Comparison of ENCODE assay signal across 8 cellular contexts in the genomic region with DNA sequence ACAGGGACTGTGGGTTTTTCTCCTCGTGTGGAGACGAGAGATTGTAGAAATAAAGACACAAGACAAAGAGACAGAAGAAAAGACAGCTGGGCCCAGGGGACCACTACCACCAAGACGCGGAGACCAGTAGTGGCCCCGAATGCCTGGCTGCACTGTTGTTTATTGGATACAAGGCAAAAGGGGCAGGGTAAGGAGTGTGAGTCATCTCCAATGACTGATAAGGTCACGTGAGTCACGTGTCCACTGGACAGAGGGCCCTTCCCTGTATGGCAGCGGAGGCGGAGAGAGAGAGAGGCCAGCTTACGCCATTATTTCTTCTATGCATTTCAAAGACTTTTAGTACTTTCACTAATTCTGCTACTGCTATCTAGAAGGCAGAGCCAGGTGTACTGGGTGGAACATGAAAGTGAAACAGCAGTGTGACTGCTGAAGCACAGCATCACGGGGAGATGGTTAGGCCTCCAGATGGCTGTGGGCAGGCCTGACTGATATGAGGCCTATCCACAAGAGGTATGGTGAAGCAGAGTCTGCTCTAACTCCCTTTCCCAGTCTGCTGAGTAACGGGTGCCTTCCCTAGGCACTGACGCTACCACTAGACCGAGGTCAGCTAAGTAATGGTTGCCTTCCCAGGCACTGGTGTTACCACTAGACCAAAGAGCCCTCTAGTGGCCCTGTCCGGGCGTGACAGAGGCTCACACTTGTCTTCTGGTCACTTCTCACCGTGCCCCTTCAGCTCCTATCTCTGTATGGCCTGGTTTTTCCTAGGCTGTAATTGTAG. TPM values are rescaled to one million over a fixed set of nuclear protein-coding genes. Genes with fewer than 3 reads are reported as not detected.
DNase-seq lines count a peak whose midpoint lies in the region; ATAC-seq and TF ChIP-seq lines count a peak whose summit lies in the region.
"Not testable (repeated sequence)": the region's sequence is repeated elsewhere in the genome, so short reads cannot be mapped to it uniquely, and the experiment has no call there.

No MANE protein-coding gene starts in this region.

- H3K36me3 Mint-ChIP-seq in endothelial cell (ENCODE audit: low read depth, unreplicated experiment) = peaks cover 21% of the 10 kb centered on the region

- H3K27me3 ChIP-seq in OCI-LY3 (ENCODE audit: low read depth, low read length) = peaks cover 19% of the 10 kb centered on the region

- peak overlapping the region; percentile 98 for H3K4me2 ChIP-seq in OCI-LY3 (ENCODE audit: low read length)

- DNase-seq in Daoy (ENCODE audit: low read depth) (peak; percentile 57), HT-29 (ENCODE audit: low spot score) (peak; percentile 78), endothelial cell (ENCODE audit: low spot score) (peak; percentile 76), mucosa of gallbladder (ENCODE audit: low spot score) (peak; percentile 78)
- peak; percentile 58 for DNase-seq in activated CD8-positive, alpha-beta memory T cell treated with anti-CD3 and anti-CD28 coated beads, Interleukin-2, amount 50 U/mL, for 4 hours
- DNase-seq in stimulated activated CD8-positive, alpha-beta memory T cell treated with anti-CD3 and anti-CD28 coated beads, Interleukin-7, amount 100 ng/mL, for 48 hours (ENCODE audit: extremely low read depth in 1 of 2, low read depth in 1 of 2) = peak; percentile 38 to 86

- H2AFZ ChIP-seq in OCI-LY3 (ENCODE audit: low read depth, low read length) = not testable (repeated sequence)

- H3K27me3 Mint-ChIP-seq in endothelial cell (ENCODE audit: unreplicated experiment) = peaks cover 19% of the 10 kb centered on the region

- H3K9ac ChIP-seq in OCI-LY3 (ENCODE audit: low read length) = peak overlapping the region; percentile 51; the same call in 1 of the 2 replicates

- peak overlapping the region; percentile 89 for H3K27ac ChIP-seq in OCI-LY3 (ENCODE audit: low read length)

- not testable (repeated sequence) for H3K9me3 ChIP-seq in OCI-LY3 (ENCODE audit: insufficient read depth, low read length)

- H3K36me3 ChIP-seq in OCI-LY3 (replicated peaks; ENCODE audit: low read depth, low read length) = peaks cover 18% of the 10 kb centered on the region

- TF ChIP-seq CTCF in OCI-LY3 (IDR thresholded peaks at IDR 0.05; ENCODE audit: low read depth, low read length) = peak; percentile 52
- TF ChIP-seq CTCF in endothelial cell (IDR thresholded peaks at IDR 0.05; ENCODE audit: unreplicated experiment) = peak; percentile 56

- not testable (repeated sequence) for H3K9me3 Mint-ChIP-seq in endothelial cell (ENCODE audit: unreplicated experiment)

- peak overlapping the region; percentile 76 for H3K4me3 Mint-ChIP-seq in endothelial cell (ENCODE audit: unreplicated experiment)

- H3K27ac Mint-ChIP-seq in endothelial cell (ENCODE audit: unreplicated experiment) = not testable (repeated sequence)

- H3K79me2 ChIP-seq in OCI-LY3 (ENCODE audit: low read length) = not testable (repeated sequence)

- peak overlapping the region; percentile 70 for H3K4me3 ChIP-seq in OCI-LY3 (ENCODE audit: low read length)

- H4K20me1 ChIP-seq in OCI-LY3 (ENCODE audit: insufficient read depth, low read length) = peaks cover 34% of the 10 kb centered on the region

- H3K4me1 Mint-ChIP-seq in endothelial cell (ENCODE audit: unreplicated experiment) = not testable (repeated sequence)

- H3K4me1 ChIP-seq in OCI-LY3 (ENCODE audit: low read length) = peaks cover 51% of the 10 kb centered on the region

- peak; percentile 90 for ATAC-seq in GM21529 (IDR thresholded peaks at IDR 0.05; ENCODE audit: unreplicated experiment)

RNA-seq across cellular contexts. Expression of a gene that starts 5.3 kb away (rescaled TPM):
- 7.0 and 7.7 TPM in 2 replicates for total RNA-seq in Daoy (2014; rRNA removed; shearing (Covaris generic))
- 270 and 281 TPM in 2 replicates for total RNA-seq in HT-29 (2014; rRNA removed; shearing (Covaris generic))
- 11.6 TPM for total RNA-seq in endothelial cell (ENCODE audit: unreplicated experiment)
- total RNA-seq in mucosa of gallbladder = 146 TPM

RNA-seq across cellular contexts. Expression of a gene that starts 48.1 kb away (rescaled TPM):
- total RNA-seq in Daoy (2014; rRNA removed; shearing (Covaris generic)) = 38.9 and 40.9 TPM in 2 replicates
- 26.5 and 28.4 TPM in 2 replicates for total RNA-seq in HT-29 (2014; rRNA removed; shearing (Covaris generic))
- total RNA-seq in endothelial cell (ENCODE audit: unreplicated experiment) = 23.3 TPM
- total RNA-seq in mucosa of gallbladder = 18.8 TPM

Comparison
In these comparisons a context has a peak if more than half of its experiments do, and no peak if none do; other contexts are left out.
1. Peak in every context shown above with its lines: DNase-seq, ATAC-seq, H3K4me3 ChIP-seq and H3K27ac ChIP-seq.
2. RNA of a gene that starts 5.3 kb away (total RNA-seq): 270 to 281 TPM in HT-29 and 146 TPM in mucosa of gallbladder (single experiment); 11.6 TPM in endothelial cell (single experiment) and 7.0 to 7.7 TPM in Daoy; every median in the first group is over 10 times any median in the second.